1 cellular context compared by ENCODE assay signal in genomic region chr3:50010959-50011358, GRCh38.
TF ChIP-seq lines count a peak whose summit lies in the region.

No MANE protein-coding gene starts in this region.

TF ChIP-seq in HCT116, 20 proteins besides CTCF, POLR2A, EP300 and RAD21 (continued from another document):
- no peak for TF ChIP-seq REST (IDR thresholded peaks at IDR 0.05; ENCODE audit: low read depth)
- no peak for TF ChIP-seq ZBTB33 (IDR thresholded peaks at IDR 0.05; ENCODE audit: extremely low read depth, insufficient replicate concordance, low read length)
- TF ChIP-seq EZH2 (IDR thresholded peaks at IDR 0.05) = no peak
- no peak for TF ChIP-seq POLR2AphosphoS5 (IDR thresholded peaks at IDR 0.05; ENCODE audit: low read depth, low read length)
- TF ChIP-seq JUND (IDR thresholded peaks at IDR 0.05) = no peak
- TF ChIP-seq SIN3A (IDR thresholded peaks at IDR 0.05; ENCODE audit: low read depth) = no peak
- TF ChIP-seq SP1 (IDR thresholded peaks at IDR 0.05; ENCODE audit: low read depth) = no peak
- TF ChIP-seq YY1 (IDR thresholded peaks at IDR 0.05; ENCODE audit: extremely low read depth, insufficient replicate concordance, low read depth, low read length) = no peak
- no peak for TF ChIP-seq ZFX (IDR thresholded peaks at IDR 0.05)
- TF ChIP-seq ZNF274 (IDR thresholded peaks at IDR 0.05; ENCODE audit: low read depth, low read length) = no peak
- TF ChIP-seq CEBPB (IDR thresholded peaks at IDR 0.05; ENCODE audit: low read depth) = no peak
- TF ChIP-seq SRF (IDR thresholded peaks at IDR 0.05; ENCODE audit: low read depth) = no peak
- no peak for TF ChIP-seq CBX3 (IDR thresholded peaks at IDR 0.05; ENCODE audit: low read depth)
- no peak for TF ChIP-seq FOSL1 (IDR thresholded peaks at IDR 0.05; ENCODE audit: low read depth)
- no peak for TF ChIP-seq EGR1 (IDR thresholded peaks at IDR 0.05; ENCODE audit: low read depth)
- no peak for TF ChIP-seq ELF1 (IDR thresholded peaks at IDR 0.05; ENCODE audit: borderline replicate concordance, low read depth)
- no peak for TF ChIP-seq EZH2phosphoT487 (IDR thresholded peaks at IDR 0.05; ENCODE audit: borderline replicate concordance)
